Comparison of ENCODE assay signal across 8 cellular contexts in the genomic region with DNA sequence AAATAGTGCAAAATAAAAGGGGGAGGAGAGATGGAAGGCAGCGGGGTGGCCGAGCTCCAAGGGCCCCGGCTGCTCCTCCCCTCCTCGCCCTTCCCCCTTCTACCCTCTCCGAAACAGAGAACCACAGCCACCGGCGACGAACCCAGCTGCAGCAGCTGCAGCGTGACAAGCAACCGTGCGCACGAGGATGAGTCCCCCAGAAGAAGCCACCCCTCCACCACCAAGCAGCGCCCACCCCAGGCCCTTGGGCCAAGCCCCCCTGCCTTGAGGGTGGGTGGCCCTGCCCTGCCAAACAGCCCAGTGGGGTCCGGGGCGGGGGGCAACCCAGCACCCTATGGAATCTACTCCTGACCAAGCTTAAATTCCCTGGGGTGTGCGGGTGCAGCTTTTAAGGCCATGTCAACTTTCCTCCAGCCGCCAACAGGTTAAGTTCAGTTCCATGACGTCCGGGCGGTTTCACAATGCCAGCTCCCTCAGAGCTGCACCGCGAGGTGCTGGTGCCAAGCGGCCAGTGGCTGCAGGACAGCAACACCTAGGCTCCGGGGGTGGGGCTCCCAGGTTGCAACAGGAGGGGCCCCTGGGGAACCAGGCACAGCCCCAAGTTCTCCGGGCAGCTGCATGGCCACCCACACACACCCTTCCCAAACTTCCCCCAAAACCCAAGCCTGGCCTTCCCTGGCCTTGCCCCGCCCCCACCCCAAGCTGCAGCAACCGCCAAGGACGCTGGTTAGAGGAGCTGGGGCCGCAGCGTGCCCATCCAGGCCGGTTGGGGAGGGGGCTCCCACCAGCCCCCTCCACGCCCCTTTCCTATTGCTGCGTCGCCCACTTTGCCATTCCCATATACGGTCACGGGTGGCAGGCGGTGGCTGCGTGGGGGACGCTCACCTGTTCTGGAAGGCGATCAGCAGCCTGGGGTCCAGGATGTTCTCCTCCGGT. TPM values are rescaled to one million over a fixed set of nuclear protein-coding genes. Genes with fewer than 3 reads are reported as not detected.
A peak's percentile ranks its signal among the peaks of the same experiment; 100 is the strongest.
DNase-seq lines count a peak whose midpoint lies in the region.

No MANE protein-coding gene starts in this region.

- H3K4me1 Mint-ChIP-seq in T-helper 2 cell treated with Interferon-gamma antibody and Interleukin-4, amounts not matched to agents 5 μg/mL and 100 μg/mL, for 36 hours (ENCODE audit: low read depth): peaks cover 14% of the 10 kb centered on the region

- peaks cover 28% of the 10 kb centered on the region for H3K4me1 ChIP-seq in HUES64 (ENCODE audit: insufficient read depth, low read length)
- H3K4me1 ChIP-seq in endocrine pancreas (ENCODE audit: control insufficient read depth, insufficient read depth, low read length): no peaks in the 10 kb centered on the region
- peaks cover 67% of the 10 kb centered on the region for H3K4me1 ChIP-seq in mucosa of stomach (ENCODE audit: control insufficient read depth, insufficient read depth, low read length)
- H3K4me1 ChIP-seq in urinary bladder (ENCODE audit: insufficient read depth): peaks cover 1% of the 10 kb centered on the region

- DNase-seq in NCI-H2081 (lab: John Stamatoyannopoulos, UW): peak; percentile 36 to 68
- no peak for DNase-seq in NCI-H2081 treated with DMSO at 0.1 percent for 48 hours (lab: John Stamatoyannopoulos, UW)
- peak; percentile 52 for DNase-seq in T-helper 2 cell treated with Interferon-gamma antibody and Interleukin-4, amounts not matched to agents 5 μg/mL and 100 μg/mL, for 36 hours (ENCODE audit: low spot score)
- no peak for DNase-seq in NCI-H128 (lab: John Stamatoyannopoulos, UW; ENCODE audit: unreplicated experiment)

- H3K36me3 Mint-ChIP-seq in T-helper 2 cell treated with Interferon-gamma antibody and Interleukin-4, amounts not matched to agents 5 μg/mL and 100 μg/mL, for 36 hours (ENCODE audit: low read depth): peaks cover 31% of the 10 kb centered on the region

- H3K9me3 ChIP-seq in HUES64 (ENCODE audit: insufficient read depth, low read depth, low read length) (no peaks in the 10 kb centered on the region; the same call in 1 of the 2 replicates), endocrine pancreas (ENCODE audit: control insufficient read depth, low read length) (no peaks in the 10 kb centered on the region), mucosa of stomach (ENCODE audit: control insufficient read depth, low read length) (no peaks in the 10 kb centered on the region)

- no peaks in the 10 kb centered on the region for H3K9me3 Mint-ChIP-seq in T-helper 2 cell treated with Interferon-gamma antibody and Interleukin-4, amounts not matched to agents 5 μg/mL and 100 μg/mL, for 36 hours

- peak overlapping the region; percentile 61 for H3K4me3 ChIP-seq in HUES64 (ENCODE audit: low read length)
- peak overlapping the region; percentile 80 for H3K4me3 ChIP-seq in endocrine pancreas (ENCODE audit: control insufficient read depth, insufficient read depth, low read length)
- peak overlapping the region; percentile 78 for H3K4me3 ChIP-seq in mucosa of stomach (ENCODE audit: low read length)
- H3K4me3 ChIP-seq in urinary bladder (ENCODE audit: low read depth, low read length): peak overlapping the region; percentile 77

- peaks cover 15% of the 10 kb centered on the region for H3K27me3 Mint-ChIP-seq in T-helper 2 cell treated with Interferon-gamma antibody and Interleukin-4, amounts not matched to agents 5 μg/mL and 100 μg/mL, for 36 hours (ENCODE audit: low read depth)

- no peak overlapping the region for H3K9ac ChIP-seq in HUES64 (ENCODE audit: low read depth, low read length)
- peak overlapping the region; percentile 22 for H3K9ac ChIP-seq in endocrine pancreas (ENCODE audit: control insufficient read depth, insufficient read depth, low read length)
- peak overlapping the region; percentile 90 for H3K9ac ChIP-seq in mucosa of stomach (ENCODE audit: low read length)

- H3K27ac ChIP-seq in HUES64 (ENCODE audit: low read depth, low read length) (no peak overlapping the region; the same call in 1 of the 2 replicates), urinary bladder (ENCODE audit: low read depth) (peak overlapping the region; percentile 39)

- 1% methylated on average over 41 of the region's 41 CpGs for WGBS in HUES64
- WGBS in urinary bladder: 20% methylated on average over 41 of the region's 41 CpGs

- peak overlapping the region; percentile 91 for H3K27ac Mint-ChIP-seq in T-helper 2 cell treated with Interferon-gamma antibody and Interleukin-4, amounts not matched to agents 5 μg/mL and 100 μg/mL, for 36 hours

- peak overlapping the region; percentile 91 for H3K4me3 Mint-ChIP-seq in T-helper 2 cell treated with Interferon-gamma antibody and Interleukin-4, amounts not matched to agents 5 μg/mL and 100 μg/mL, for 36 hours

- no peaks in the 10 kb centered on the region for H3K36me3 ChIP-seq in HUES64 (ENCODE audit: insufficient read depth, low read length)
- H3K36me3 ChIP-seq in endocrine pancreas (ENCODE audit: control insufficient read depth, insufficient read depth, low read length): no peaks in the 10 kb centered on the region
- H3K36me3 ChIP-seq in mucosa of stomach (ENCODE audit: control insufficient read depth, insufficient read depth, low read length): no peaks in the 10 kb centered on the region
- no peaks in the 10 kb centered on the region for H3K36me3 ChIP-seq in urinary bladder (ENCODE audit: insufficient read depth)

- H3K27me3 ChIP-seq in HUES64 (ENCODE audit: insufficient read depth, low read length): peaks cover 90% of the 10 kb centered on the region
- H3K27me3 ChIP-seq in endocrine pancreas (ENCODE audit: control insufficient read depth, insufficient read depth, low read length): peaks cover 11% of the 10 kb centered on the region
- peaks cover 24% of the 10 kb centered on the region for H3K27me3 ChIP-seq in mucosa of stomach (ENCODE audit: control insufficient read depth, insufficient read depth, low read length)

RNA-seq across cellular contexts. Expression of gene CBX4, which starts 2.0 kb away (rescaled TPM):
- 2.3 TPM for polyA plus RNA-seq in HUES64 (2013, experiment 1 of 2)
- polyA plus RNA-seq in HUES64 (2013, experiment 2 of 2): 2.5 TPM
- 8.2 TPM for total RNA-seq in urinary bladder
- 14.7 TPM for polyA plus RNA-seq in urinary bladder

RNA-seq across cellular contexts. Expression of gene CBX8, which starts 40.3 kb away (rescaled TPM):
- 1.1 TPM for polyA plus RNA-seq in HUES64 (2013, experiment 1 of 2)
- 3.0 TPM for polyA plus RNA-seq in HUES64 (2013, experiment 2 of 2)
- total RNA-seq in urinary bladder: 4.4 TPM
- 3.6 TPM for polyA plus RNA-seq in urinary bladder

RNA-seq across cellular contexts. Expression of gene CBX2, which starts 59.3 kb away (rescaled TPM):
- 52.5 TPM for polyA plus RNA-seq in HUES64 (2013, experiment 1 of 2)
- 62.4 TPM for polyA plus RNA-seq in HUES64 (2013, experiment 2 of 2)
- total RNA-seq in urinary bladder: 7.0 TPM
- 3.1 TPM for polyA plus RNA-seq in urinary bladder

Comparison
In these comparisons a context has a peak if more than half of its experiments do, and no peak if none do; other contexts are left out.
1. DNase-seq: peak in NCI-H2081 (2 of 2) and T-helper 2 cell treated with Interferon-gamma antibody and Interleukin-4, amounts not matched to agents 5 μg/mL and 100 μg/mL, for 36 hours (single experiment); none in NCI-H2081 treated with DMSO at 0.1 percent for 48 hours (single experiment) and NCI-H128 (single experiment).
2. Peak in every context shown above with its lines, with median percentiles within 50 percentile points of each other: H3K4me3 ChIP-seq.